ENCODE assay signal across 8 cellular contexts in the genomic region with DNA sequence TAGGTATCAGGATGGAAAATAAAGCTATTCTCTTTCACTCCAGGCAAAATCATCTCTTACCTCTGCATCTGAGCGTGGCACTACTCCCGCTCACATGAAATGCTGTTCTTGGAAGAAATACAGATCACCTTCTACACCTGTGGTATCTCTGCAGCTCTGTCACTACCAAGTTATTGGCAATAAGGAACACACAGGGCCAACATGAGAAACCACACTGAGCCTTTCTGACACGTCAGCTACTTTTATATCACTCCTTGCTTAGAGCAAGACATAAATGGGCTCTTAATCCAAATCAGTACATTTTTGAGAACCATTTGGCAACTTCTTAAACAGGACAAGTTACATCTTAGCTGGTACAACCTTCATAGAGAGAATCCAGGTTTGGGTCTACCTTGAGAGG.
"Had no signal": no experiment of that assay in that cellular context is flagged by ENCODE, and none has a peak within 500 bp of the region (broad histone marks: within the 10 kb centered on the region; RNA-seq: fewer than 3 reads in every experiment).

No MANE protein-coding gene starts in this region.

- FAIRE-seq: G401.6, GM12878, GM12891, GM12892, GM18507, GM19239 had no signal

- DNase-seq: GDM1, GF-D8 had no signal

- H3K4me3 ChIP-seq: GM12878 had no signal

- ATAC-seq: GM12878 had no signal
